Comparison of ENCODE assay signal across 3 cellular contexts in the genomic region with DNA sequence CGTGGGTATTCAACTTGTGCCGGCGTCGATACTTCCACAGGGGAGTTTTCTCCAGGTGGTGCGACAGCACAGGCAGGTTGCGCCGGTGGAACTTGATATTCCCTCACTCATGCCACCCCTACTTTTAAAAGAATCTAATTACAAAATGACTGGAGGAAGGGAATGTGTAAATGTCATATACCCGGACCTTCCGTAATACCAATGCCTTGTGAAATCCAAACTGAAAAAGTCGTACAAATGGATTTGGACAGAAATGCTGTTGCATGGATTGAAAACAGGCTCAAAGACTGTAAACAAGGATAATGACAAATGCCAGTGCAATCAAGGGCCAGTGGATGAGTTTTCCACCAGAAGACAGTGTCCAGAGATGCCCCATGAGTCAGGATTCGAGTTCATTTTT.
"Had no signal": no experiment of that assay in that cellular context is flagged by ENCODE, and none has a peak within 500 bp of the region (broad histone marks: within the 10 kb centered on the region; RNA-seq: fewer than 3 reads in every experiment).

No MANE protein-coding gene starts in this region.

- H3K27ac ChIP-seq: HL-60 had no signal

- DNase-seq: IMR-90 had no signal

- H3K4me3 ChIP-seq: K562 had no signal
